1 cellular context compared by ENCODE assay signal in genomic region chr2:12007282-12007681, GRCh38.
TF ChIP-seq lines count a peak whose summit lies in the region.

No MANE protein-coding gene starts in this region.

TF ChIP-seq in IMR-90, 13 proteins besides CTCF, POLR2A, EP300 and RAD21 (continued from another document):
- TF ChIP-seq ELK1 (IDR thresholded peaks at IDR 0.05; ENCODE audit: borderline replicate concordance, low read depth, low read length): no peak
